In genomic region chr5:95960802-95961616, GRCh38 we compare ENCODE assay signal across 8 cellular contexts. TPM values are rescaled to one million over a fixed set of nuclear protein-coding genes. Genes with fewer than 3 reads are reported as not detected.
DNase-seq lines count a peak whose midpoint lies in the region; ATAC-seq and TF ChIP-seq lines count a peak whose summit lies in the region.

No MANE protein-coding gene starts in this region.

- ATAC-seq in GM19372 (IDR thresholded peaks at IDR 0.05; ENCODE audit: low read depth, unreplicated experiment) (peak; percentile 51), HG03469 (IDR thresholded peaks at IDR 0.05; ENCODE audit: unreplicated experiment) (peak; percentile 29)
- ATAC-seq in stimulated activated naive CD8-positive, alpha-beta T cell treated with anti-CD3 and anti-CD28 coated beads, Interleukin-15, Interleukin-2, amounts not matched to agents 100 U/mL and 50 U/mL, for 24 hours: peak; percentile 75

- peak overlapping the region; percentile 97 to 100 (median 100) for H3K27ac ChIP-seq in Peyer's patch

- TF ChIP-seq CTCF in Peyer's patch (IDR thresholded peaks at IDR 0.05) (peak; percentile 45 to 96 (median 88)), fibroblast of the aortic adventitia (IDR thresholded peaks at IDR 0.05; ENCODE audit: insufficient read depth, low read length) (peak; percentile 52), nephron (IDR thresholded peaks at IDR 0.05; ENCODE audit: unreplicated experiment in 3 of 3) (peak; percentile 64 to 83 (median 79))

- peaks cover 27% of the 10 kb centered on the region for H3K27me3 Mint-ChIP-seq in nephron (ENCODE audit: low read depth)

- DNase-seq in CMK (ENCODE audit: low read depth) (peak; percentile 37), Peyer's patch (peak; percentile 69 to 90 (median 89)), fibroblast of the aortic adventitia (ENCODE audit: low read depth) (peak; percentile 78)
- DNase-seq in activated effector memory CD4-positive, alpha-beta T cell treated with Interleukin-2 at 50 U/mL for 16 hours: peak; percentile 60
- DNase-seq in stimulated activated naive CD8-positive, alpha-beta T cell treated with anti-CD3 and anti-CD28 coated beads, Interleukin-15, Interleukin-2, amounts not matched to agents 100 U/mL and 50 U/mL, for 24 hours: peak; percentile 86

- H3K4me3 Mint-ChIP-seq in nephron: peak overlapping the region; percentile 93 to 99 (median 96)

- H3K27ac Mint-ChIP-seq in nephron: peak overlapping the region in 2 of 3 experiments; percentile 72 to 94

- H3K9me3 Mint-ChIP-seq in nephron: no peaks in the 10 kb centered on the region

- no peak for TF ChIP-seq POLR2A in Peyer's patch (IDR thresholded peaks at IDR 0.05)

- peaks cover 0 to 28% (median 0%) of the 10 kb centered on the region in 4 donors for H3K4me1 ChIP-seq in Peyer's patch

- H3K36me3 Mint-ChIP-seq in nephron (ENCODE audit: low read depth): no peaks in the 10 kb centered on the region

- peaks cover 29% of the 10 kb centered on the region for H3K4me1 Mint-ChIP-seq in nephron

- peak overlapping the region; percentile 83 to 99 (median 96) for H3K4me3 ChIP-seq in Peyer's patch
- peak overlapping the region; percentile 97 for H3K4me3 ChIP-seq in fibroblast of the aortic adventitia (ENCODE audit: low read depth, low read length)

- H3K36me3 ChIP-seq in Peyer's patch: no peaks in the 10 kb centered on the region

- H3K9me3 ChIP-seq in Peyer's patch: no peaks in the 10 kb centered on the region

- no peaks in the 10 kb centered on the region for H3K27me3 ChIP-seq in Peyer's patch

RNA-seq across cellular contexts. Expression of gene ELL2, which starts 0.6 kb away (rescaled TPM):
- 10 to 100 TPM; 27.9 to 88.3 (median 38.7) TPM for total RNA-seq in Peyer's patch
- 51.1 and 56.7 TPM in 2 replicates for total RNA-seq in fibroblast of the aortic adventitia (ENCODE audit: low replicate concordance)

Comparison
In these comparisons a context has a peak if more than half of its experiments do, and no peak if none do; other contexts are left out.
1. Peak in every context shown above with its lines: DNase-seq, ATAC-seq, H3K4me3 ChIP-seq and H3K27ac ChIP-seq.
2. DNase-seq: peak in every context shown above with its lines; median percentile 89 in Peyer's patch; 86 in stimulated activated naive CD8-positive, alpha-beta T cell treated with anti-CD3 and anti-CD28 coated beads, Interleukin-15, Interleukin-2, amounts not matched to agents 100 U/mL and 50 U/mL, for 24 hours; 78 in fibroblast of the aortic adventitia; 60 in activated effector memory CD4-positive, alpha-beta T cell treated with Interleukin-2 at 50 U/mL for 16 hours; 37 in CMK.